Comparison of ENCODE assay signal across 1 cellular context in the genomic region with DNA sequence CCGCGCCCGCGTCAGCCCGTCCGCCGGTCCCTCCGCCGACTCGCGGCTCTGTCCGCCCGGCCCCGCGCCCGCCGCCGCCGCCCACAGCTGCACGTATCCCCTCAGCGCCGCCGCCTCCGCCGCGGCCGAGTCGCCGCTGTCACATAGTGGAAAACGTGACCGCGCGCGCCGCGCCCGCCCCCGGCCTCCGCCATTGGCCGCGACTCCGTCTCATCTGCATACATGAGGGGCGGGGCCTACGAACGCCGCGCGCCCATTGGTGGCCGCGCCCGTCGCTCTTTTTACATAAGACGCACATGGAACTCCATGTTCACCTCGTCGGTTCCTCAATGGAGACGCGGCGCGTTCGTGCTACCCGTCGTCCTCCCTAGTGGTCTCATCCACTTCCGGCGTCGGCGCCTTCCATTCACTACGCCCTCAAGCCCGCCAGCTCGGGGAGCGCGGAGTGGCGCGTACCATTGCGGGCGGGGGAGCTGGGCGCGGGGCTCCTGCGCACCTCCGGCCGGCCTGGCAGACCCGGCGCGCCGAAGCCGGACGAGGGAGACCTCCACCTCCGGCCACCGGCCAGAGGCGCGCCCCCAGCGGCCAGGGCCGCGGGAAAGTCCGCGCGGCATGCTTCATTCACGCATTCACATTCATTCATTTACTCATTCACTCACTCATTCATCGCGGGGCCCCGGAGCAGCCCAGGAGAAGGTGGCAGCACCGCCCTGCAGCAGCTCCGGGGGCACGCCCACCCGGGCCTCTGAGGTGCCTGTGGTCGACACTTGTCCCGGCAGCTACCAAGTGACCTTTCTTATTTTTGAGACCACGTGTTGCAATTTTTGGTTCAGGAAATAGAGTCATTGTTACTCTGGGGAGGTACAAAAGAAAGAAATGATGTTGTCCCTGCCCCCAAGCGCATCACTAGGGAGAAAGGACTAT.
TF ChIP-seq lines count a peak whose summit lies in the region.

No MANE protein-coding gene starts in this region.

TF ChIP-seq in HepG2, 621 proteins besides CTCF, POLR2A, EP300 and RAD21 (continued from another document and continues in another):
- TF ChIP-seq HDAC2 (CRISPR knock-in tag; IDR thresholded peaks at IDR 0.05) (peak; percentile 73; the same call in 1 of the 2 replicates), ZNF33B (CRISPR knock-in tag; IDR thresholded peaks at IDR 0.05) (no peak), ZNF205 (CRISPR knock-in tag; IDR thresholded peaks at IDR 0.05) (no peak), POGZ (CRISPR knock-in tag; IDR thresholded peaks at IDR 0.05) (peak; percentile 45; the same call in 1 of the 2 replicates), ZNF138 (CRISPR knock-in tag; IDR thresholded peaks at IDR 0.05; ENCODE audit: low read depth) (peak; percentile 89; the same call in 1 of the 2 replicates), SOX5 (CRISPR knock-in tag; IDR thresholded peaks at IDR 0.05; ENCODE audit: borderline replicate concordance) (peak; percentile 72), NR2F1 (CRISPR knock-in tag; IDR thresholded peaks at IDR 0.05) (0 out of 4 replicates have a peak, but pooled peaks of 1 of the 2 experiments have one; percentile 18), ISL2 (CRISPR knock-in tag; IDR thresholded peaks at IDR 0.05) (peak; percentile 58), MTF2 (CRISPR knock-in tag; IDR thresholded peaks at IDR 0.05; ENCODE audit: borderline replicate concordance) (0 out of 2 replicates have a peak, but pooled peaks have one; percentile 77), PCBP1 (IDR thresholded peaks at IDR 0.05; ENCODE audit: borderline replicate concordance, low read depth, low read length) (0 out of 2 replicates have a peak, but pooled peaks have one; percentile 19), MYC (CRISPR knock-in tag; IDR thresholded peaks at IDR 0.05; ENCODE audit: borderline replicate concordance) (peak; percentile 97), ETV5 (CRISPR knock-in tag; IDR thresholded peaks at IDR 0.05; ENCODE audit: borderline replicate concordance) (peak; percentile 98), ZNF614 (CRISPR knock-in tag; IDR thresholded peaks at IDR 0.05; ENCODE audit: borderline replicate concordance) (peak; percentile 59; the same call in 1 of the 2 replicates), MED1 (CRISPR knock-in tag; IDR thresholded peaks at IDR 0.05) (peak; percentile 52), TAF1 (CRISPR knock-in tag; IDR thresholded peaks at IDR 0.05) (peak; percentile 74), MAFK (conservative IDR thresholded peaks at IDR 0.05 in 1 of 2, IDR thresholded peaks at IDR 0.05 in 1 of 2; ENCODE audit: low read length in 2 of 2) (no peak), PLRG1 (conservative IDR thresholded peaks at IDR 0.05) (no peak), FOXO1 (CRISPR knock-in tag; IDR thresholded peaks at IDR 0.05) (peak; percentile 39; the same call in 1 of the 2 replicates), U2AF2 (IDR thresholded peaks at IDR 0.05; ENCODE audit: low read depth, low read length) (no peak), ZNF546 (CRISPR knock-in tag; conservative IDR thresholded peaks at IDR 0.05) (no peak; the same call in 1 of the 2 replicates), ZFY (CRISPR knock-in tag; IDR thresholded peaks at IDR 0.05) (peak; percentile 74; the same call in 1 of the 2 replicates)
- TF ChIP-seq, protein P1, sequence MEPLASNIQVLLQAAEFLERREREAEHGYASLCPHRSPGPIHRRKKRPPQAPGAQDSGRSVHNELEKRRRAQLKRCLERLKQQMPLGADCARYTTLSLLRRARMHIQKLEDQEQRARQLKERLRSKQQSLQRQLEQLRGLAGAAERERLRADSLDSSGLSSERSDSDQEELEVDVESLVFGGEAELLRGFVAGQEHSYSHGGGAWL (CRISPR knock-in tag; IDR thresholded peaks at IDR 0.05): peak; percentile 92; the same call in 1 of the 2 replicates
- TF ChIP-seq, protein P2, sequence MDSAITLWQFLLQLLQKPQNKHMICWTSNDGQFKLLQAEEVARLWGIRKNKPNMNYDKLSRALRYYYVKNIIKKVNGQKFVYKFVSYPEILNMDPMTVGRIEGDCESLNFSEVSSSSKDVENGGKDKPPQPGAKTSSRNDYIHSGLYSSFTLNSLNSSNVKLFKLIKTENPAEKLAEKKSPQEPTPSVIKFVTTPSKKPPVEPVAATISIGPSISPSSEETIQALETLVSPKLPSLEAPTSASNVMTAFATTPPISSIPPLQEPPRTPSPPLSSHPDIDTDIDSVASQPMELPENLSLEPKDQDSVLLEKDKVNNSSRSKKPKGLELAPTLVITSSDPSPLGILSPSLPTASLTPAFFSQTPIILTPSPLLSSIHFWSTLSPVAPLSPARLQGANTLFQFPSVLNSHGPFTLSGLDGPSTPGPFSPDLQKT (CRISPR knock-in tag; IDR thresholded peaks at IDR 0.05; ENCODE audit: borderline replicate concordance): peak; percentile 45; the same call in 1 of the 2 replicates
- TF ChIP-seq, protein P3, sequence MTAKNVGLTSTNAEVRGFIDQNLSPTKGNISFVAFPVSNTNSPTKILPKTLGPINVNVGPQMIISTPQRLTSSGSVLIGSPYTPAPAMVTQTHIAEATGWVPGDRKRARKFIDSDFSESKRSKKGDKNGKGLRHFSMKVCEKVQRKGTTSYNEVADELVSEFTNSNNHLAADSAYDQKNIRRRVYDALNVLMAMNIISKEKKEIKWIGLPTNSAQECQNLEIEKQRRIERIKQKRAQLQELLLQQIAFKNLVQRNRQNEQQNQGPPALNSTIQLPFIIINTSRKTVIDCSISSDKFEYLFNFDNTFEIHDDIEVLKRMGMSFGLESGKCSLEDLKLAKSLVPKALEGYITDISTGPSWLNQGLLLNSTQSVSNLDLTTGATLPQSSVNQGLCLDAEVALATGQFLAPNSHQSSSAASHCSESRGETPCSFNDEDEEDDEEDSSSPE (CRISPR knock-in tag; IDR thresholded peaks at IDR 0.05): peak; percentile 92
- TF ChIP-seq, protein P4, sequence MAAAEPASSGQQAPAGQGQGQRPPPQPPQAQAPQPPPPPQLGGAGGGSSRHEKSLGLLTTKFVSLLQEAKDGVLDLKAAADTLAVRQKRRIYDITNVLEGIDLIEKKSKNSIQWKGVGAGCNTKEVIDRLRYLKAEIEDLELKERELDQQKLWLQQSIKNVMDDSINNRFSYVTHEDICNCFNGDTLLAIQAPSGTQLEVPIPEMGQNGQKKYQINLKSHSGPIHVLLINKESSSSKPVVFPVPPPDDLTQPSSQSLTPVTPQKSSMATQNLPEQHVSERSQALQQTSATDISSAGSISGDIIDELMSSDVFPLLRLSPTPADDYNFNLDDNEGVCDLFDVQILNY (CRISPR knock-in tag; conservative IDR thresholded peaks at IDR 0.05): peak; percentile 85
- TF ChIP-seq, protein P5, sequence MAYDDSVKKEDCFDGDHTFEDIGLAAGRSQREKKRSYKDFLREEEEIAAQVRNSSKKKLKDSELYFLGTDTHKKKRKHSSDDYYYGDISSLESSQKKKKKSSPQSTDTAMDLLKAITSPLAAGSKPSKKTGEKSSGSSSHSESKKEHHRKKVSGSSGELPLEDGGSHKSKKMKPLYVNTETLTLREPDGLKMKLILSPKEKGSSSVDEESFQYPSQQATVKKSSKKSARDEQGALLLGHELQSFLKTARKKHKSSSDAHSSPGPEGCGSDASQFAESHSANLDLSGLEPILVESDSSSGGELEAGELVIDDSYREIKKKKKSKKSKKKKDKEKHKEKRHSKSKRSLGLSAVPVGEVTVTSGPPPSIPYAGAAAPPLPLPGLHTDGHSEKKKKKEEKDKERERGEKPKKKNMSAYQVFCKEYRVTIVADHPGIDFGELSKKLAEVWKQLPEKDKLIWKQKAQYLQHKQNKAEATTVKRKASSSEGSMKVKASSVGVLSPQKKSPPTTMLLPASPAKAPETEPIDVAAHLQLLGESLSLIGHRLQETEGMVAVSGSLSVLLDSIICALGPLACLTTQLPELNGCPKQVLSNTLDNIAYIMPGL (CRISPR knock-in tag; IDR thresholded peaks at IDR 0.05; ENCODE audit: borderline replicate concordance in 1 of 2, low read depth in 1 of 2): peak in 1 of 2 experiments; percentile 75; a peak in 3 of 4 replicates
- TF ChIP-seq, protein P6, sequence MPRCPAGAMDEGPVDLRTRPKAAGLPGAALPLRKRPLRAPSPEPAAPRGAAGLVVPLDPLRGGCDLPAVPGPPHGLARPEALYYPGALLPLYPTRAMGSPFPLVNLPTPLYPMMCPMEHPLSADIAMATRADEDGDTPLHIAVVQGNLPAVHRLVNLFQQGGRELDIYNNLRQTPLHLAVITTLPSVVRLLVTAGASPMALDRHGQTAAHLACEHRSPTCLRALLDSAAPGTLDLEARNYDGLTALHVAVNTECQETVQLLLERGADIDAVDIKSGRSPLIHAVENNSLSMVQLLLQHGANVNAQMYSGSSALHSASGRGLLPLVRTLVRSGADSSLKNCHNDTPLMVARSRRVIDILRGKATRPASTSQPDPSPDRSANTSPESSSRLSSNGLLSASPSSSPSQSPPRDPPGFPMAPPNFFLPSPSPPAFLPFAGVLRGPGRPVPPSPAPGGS (CRISPR knock-in tag; IDR thresholded peaks at IDR 0.05): peak; percentile 91
- TF ChIP-seq, protein P7, sequence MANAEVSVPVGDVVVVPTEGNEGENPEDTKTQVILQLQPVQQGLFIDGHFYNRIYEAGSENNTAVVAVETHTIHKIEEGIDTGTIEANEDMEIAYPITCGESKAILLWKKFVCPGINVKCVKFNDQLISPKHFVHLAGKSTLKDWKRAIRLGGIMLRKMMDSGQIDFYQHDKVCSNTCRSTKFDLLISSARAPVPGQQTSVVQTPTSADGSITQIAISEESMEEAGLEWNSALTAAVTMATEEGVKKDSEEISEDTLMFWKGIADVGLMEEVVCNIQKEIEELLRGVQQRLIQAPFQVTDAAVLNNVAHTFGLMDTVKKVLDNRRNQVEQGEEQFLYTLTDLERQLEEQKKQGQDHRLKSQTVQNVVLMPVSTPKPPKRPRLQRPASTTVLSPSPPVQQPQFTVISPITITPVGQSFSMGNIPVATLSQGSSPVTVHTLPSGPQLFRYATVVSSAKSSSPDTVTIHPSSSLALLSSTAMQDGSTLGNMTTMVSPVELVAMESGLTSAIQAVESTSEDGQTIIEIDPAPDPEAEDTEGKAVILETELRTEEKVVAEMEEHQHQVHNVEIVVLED (CRISPR knock-in tag; IDR thresholded peaks at IDR 0.05; ENCODE audit: borderline replicate concordance): peak; percentile 88; the same call in 1 of the 2 replicates
- TF ChIP-seq, protein P8, sequence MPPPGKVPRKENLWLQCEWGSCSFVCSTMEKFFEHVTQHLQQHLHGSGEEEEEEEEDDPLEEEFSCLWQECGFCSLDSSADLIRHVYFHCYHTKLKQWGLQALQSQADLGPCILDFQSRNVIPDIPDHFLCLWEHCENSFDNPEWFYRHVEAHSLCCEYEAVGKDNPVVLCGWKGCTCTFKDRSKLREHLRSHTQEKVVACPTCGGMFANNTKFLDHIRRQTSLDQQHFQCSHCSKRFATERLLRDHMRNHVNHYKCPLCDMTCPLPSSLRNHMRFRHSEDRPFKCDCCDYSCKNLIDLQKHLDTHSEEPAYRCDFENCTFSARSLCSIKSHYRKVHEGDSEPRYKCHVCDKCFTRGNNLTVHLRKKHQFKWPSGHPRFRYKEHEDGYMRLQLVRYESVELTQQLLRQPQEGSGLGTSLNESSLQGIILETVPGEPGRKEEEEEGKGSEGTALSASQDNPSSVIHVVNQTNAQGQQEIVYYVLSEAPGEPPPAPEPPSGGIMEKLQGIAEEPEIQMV (CRISPR knock-in tag; IDR thresholded peaks at IDR 0.05; ENCODE audit: low read depth): peak; percentile 89; the same call in 1 of the 2 replicates
- TF ChIP-seq, protein P9, sequence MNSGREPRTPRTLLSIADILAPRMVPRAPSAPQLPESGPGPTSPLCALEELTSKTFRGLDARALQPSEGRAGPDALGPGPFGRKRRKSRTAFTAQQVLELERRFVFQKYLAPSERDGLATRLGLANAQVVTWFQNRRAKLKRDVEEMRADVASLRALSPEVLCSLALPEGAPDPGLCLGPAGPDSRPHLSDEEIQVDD (CRISPR knock-in tag; IDR thresholded peaks at IDR 0.05; ENCODE audit: borderline replicate concordance): 0 out of 2 replicates have a peak, but pooled peaks have one; percentile 60
- TF ChIP-seq, protein P10, sequence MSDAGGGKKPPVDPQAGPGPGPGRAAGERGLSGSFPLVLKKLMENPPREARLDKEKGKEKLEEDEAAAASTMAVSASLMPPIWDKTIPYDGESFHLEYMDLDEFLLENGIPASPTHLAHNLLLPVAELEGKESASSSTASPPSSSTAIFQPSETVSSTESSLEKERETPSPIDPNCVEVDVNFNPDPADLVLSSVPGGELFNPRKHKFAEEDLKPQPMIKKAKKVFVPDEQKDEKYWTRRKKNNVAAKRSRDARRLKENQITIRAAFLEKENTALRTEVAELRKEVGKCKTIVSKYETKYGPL (CRISPR knock-in tag; IDR thresholded peaks at IDR 0.05): peak; percentile 96
- TF ChIP-seq, protein P11, sequence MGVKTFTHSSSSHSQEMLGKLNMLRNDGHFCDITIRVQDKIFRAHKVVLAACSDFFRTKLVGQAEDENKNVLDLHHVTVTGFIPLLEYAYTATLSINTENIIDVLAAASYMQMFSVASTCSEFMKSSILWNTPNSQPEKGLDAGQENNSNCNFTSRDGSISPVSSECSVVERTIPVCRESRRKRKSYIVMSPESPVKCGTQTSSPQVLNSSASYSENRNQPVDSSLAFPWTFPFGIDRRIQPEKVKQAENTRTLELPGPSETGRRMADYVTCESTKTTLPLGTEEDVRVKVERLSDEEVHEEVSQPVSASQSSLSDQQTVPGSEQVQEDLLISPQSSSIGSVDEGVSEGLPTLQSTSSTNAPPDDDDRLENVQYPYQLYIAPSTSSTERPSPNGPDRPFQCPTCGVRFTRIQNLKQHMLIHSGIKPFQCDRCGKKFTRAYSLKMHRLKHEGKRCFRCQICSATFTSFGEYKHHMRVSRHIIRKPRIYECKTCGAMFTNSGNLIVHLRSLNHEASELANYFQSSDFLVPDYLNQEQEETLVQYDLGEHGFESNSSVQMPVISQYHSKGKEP (CRISPR knock-in tag; IDR thresholded peaks at IDR 0.05): peak; percentile 72
- TF ChIP-seq, protein P12, sequence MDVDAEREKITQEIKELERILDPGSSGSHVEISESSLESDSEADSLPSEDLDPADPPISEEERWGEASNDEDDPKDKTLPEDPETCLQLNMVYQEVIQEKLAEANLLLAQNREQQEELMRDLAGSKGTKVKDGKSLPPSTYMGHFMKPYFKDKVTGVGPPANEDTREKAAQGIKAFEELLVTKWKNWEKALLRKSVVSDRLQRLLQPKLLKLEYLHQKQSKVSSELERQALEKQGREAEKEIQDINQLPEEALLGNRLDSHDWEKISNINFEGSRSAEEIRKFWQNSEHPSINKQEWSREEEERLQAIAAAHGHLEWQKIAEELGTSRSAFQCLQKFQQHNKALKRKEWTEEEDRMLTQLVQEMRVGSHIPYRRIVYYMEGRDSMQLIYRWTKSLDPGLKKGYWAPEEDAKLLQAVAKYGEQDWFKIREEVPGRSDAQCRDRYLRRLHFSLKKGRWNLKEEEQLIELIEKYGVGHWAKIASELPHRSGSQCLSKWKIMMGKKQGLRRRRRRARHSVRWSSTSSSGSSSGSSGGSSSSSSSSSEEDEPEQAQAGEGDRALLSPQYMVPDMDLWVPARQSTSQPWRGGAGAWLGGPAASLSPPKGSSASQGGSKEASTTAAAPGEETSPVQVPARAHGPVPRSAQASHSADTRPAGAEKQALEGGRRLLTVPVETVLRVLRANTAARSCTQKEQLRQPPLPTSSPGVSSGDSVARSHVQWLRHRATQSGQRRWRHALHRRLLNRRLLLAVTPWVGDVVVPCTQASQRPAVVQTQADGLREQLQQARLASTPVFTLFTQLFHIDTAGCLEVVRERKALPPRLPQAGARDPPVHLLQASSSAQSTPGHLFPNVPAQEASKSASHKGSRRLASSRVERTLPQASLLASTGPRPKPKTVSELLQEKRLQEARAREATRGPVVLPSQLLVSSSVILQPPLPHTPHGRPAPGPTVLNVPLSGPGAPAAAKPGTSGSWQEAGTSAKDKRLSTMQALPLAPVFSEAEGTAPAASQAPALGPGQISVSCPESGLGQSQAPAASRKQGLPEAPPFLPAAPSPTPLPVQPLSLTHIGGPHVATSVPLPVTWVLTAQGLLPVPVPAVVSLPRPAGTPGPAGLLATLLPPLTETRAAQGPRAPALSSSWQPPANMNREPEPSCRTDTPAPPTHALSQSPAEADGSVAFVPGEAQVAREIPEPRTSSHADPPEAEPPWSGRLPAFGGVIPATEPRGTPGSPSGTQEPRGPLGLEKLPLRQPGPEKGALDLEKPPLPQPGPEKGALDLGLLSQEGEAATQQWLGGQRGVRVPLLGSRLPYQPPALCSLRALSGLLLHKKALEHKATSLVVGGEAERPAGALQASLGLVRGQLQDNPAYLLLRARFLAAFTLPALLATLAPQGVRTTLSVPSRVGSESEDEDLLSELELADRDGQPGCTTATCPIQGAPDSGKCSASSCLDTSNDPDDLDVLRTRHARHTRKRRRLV (CRISPR knock-in tag; IDR thresholded peaks at IDR 0.05): peak; percentile 97
